In genomic region chr2:43269706-43270105, GRCh38 we compare ENCODE assay signal across 9 cellular contexts. TPM values are rescaled to one million over a fixed set of nuclear protein-coding genes. Genes with fewer than 3 reads are reported as not detected.
DNase-seq lines count a peak whose midpoint lies in the region; FAIRE-seq and TF ChIP-seq lines count a peak whose summit lies in the region.
"Had no signal": no experiment of that assay in that cellular context is flagged by ENCODE, and none has a peak within 500 bp of the region (broad histone marks: within the 10 kb centered on the region; RNA-seq: fewer than 3 reads in every experiment).

No MANE protein-coding gene starts in this region.

- H3K27me3 Mint-ChIP-seq in endodermal cell (ENCODE audit: insufficient read depth) = no peaks in the 10 kb centered on the region

- peak overlapping the region; percentile 45 for H3K18ac ChIP-seq in neuronal stem cell (ENCODE audit: low read length)

- BruUV-seq in endothelial cell of umbilical vein (replicated peaks; lab: Mats Ljungman, UMichigan) = no TSS peak

- no peak for FAIRE-seq in endothelial cell of umbilical vein (lab: Jason Lieb, UNC)
- no peak for FAIRE-seq in HTR-8/SVneo (lab: Jason Lieb, UNC)

- H3K27ac ChIP-seq in endothelial cell of umbilical vein (ENCODE audit: insufficient read depth, low read depth, low read length) (peak overlapping the region; percentile 84), neuronal stem cell (replicated peaks; ENCODE audit: low read length) (no peak overlapping the region), endodermal cell (ENCODE audit: low read depth, low read length) (no peak overlapping the region)

- intact Hi-C loops in endothelial cell of umbilical vein (cut with micrococcal nuclease) = loop anchor here (1.0 to 10.0 kb wide), 5 partner anchors 55 to 215 kb away; no protein-coding TSS in a partner anchor

- DNase-seq in ACHN (peak; percentile 49), Kasumi-1 (lab: John Stamatoyannopoulos, UW) (peak; percentile 6 to 11), endothelial cell of umbilical vein (ENCODE audit: low read depth, low spot score) (no peak), neuronal stem cell (ENCODE audit: low spot score) (no peak), NCI-H345 (lab: John Stamatoyannopoulos, UW) (no peak), endodermal cell (no peak), HTR-8/SVneo (ENCODE audit: insufficient read length, low spot score) (no peak)
- no peak for DNase-seq in activated CD8-positive, alpha-beta memory T cell treated with anti-CD3 and anti-CD28 coated beads for 24 hours
- DNase-seq: DMS53 had no signal

- H3K27ac Mint-ChIP-seq in endodermal cell = no peak overlapping the region

- no peaks in the 10 kb centered on the region for H3K9me1 ChIP-seq in endothelial cell of umbilical vein (replicated peaks; ENCODE audit: control insufficient read depth, extremely low read depth, insufficient read depth, low read length)

- CTCF ChIA-PET in endothelial cell of umbilical vein (lab: Charles Lee) = interaction anchor here (0.8 to 1.7 kb wide), 8 partner anchors 9 to 442 kb away, joined by 4 to 7 read pairs (median 4); no protein-coding TSS in a partner anchor

- no peaks in the 10 kb centered on the region for H3K79me2 ChIP-seq in endothelial cell of umbilical vein (ENCODE audit: control insufficient read depth, insufficient read depth, low read length)

- POLR2A ChIA-PET in endothelial cell of umbilical vein (lab: Charles Lee) = interaction anchor here (1.1 kb wide), 1 partner anchor 157 kb away, joined by 3 read pairs; no protein-coding TSS in a partner anchor

- H3K4me3 ChIP-seq in endothelial cell of umbilical vein (replicated peaks in 1 of 3; ENCODE audit: insufficient read depth in 1 of 3, low read depth in 1 of 3, low read length in 3 of 3) = no peak overlapping the region
- H3K4me3 ChIP-seq in neuronal stem cell (ENCODE audit: low read length in 2 of 2) = no peak overlapping the region
- no peak overlapping the region for H3K4me3 ChIP-seq in endodermal cell (ENCODE audit: low read length)

- TF ChIP-seq CTCF in endothelial cell of umbilical vein (IDR thresholded peaks at IDR 0.05; ENCODE audit: extremely low read depth in 1 of 2, insufficient read depth in 1 of 2, low read depth in 1 of 2, low read length in 2 of 2) (no peak), endodermal cell (conservative IDR thresholded peaks at IDR 0.05) (no peak)

- H4K8ac ChIP-seq in neuronal stem cell (ENCODE audit: low read depth, low read length) = no peak overlapping the region

- H3K4me2 ChIP-seq in endothelial cell of umbilical vein (ENCODE audit: insufficient read depth, low read length) (no peak overlapping the region), neuronal stem cell (ENCODE audit: insufficient read depth, low read length, poor library complexity, severe bottlenecking) (no peak overlapping the region)

- H4K20me1 ChIP-seq in endothelial cell of umbilical vein (replicated peaks; ENCODE audit: control insufficient read depth, extremely low read depth, insufficient read depth, low read length) = no peaks in the 10 kb centered on the region

- peaks cover 24% of the 10 kb centered on the region for H3K4me1 Mint-ChIP-seq in endodermal cell

- H3K36me3 Mint-ChIP-seq in endodermal cell (ENCODE audit: low read depth) = peaks cover 4% of the 10 kb centered on the region

- no peak overlapping the region for H3K14ac ChIP-seq in neuronal stem cell (ENCODE audit: low read length)

- H4K91ac ChIP-seq in neuronal stem cell (ENCODE audit: low read depth, low read length, poor library complexity) = no peak overlapping the region

- H2BK120ac ChIP-seq in neuronal stem cell (ENCODE audit: low read depth, low read length) = no peak overlapping the region

- H3K23ac ChIP-seq in neuronal stem cell (ENCODE audit: low read depth, low read length, poor library complexity) = no peak overlapping the region

- H3K9ac ChIP-seq in endothelial cell of umbilical vein (replicated peaks; ENCODE audit: extremely low read depth, insufficient read depth, low read length) (peak overlapping the region; percentile 37), neuronal stem cell (ENCODE audit: low read depth, low read length, poor library complexity) (no peak overlapping the region), endodermal cell (ENCODE audit: extremely low read depth, low read length, poor library complexity, severe bottlenecking) (no peak overlapping the region)

- no CpG with 5 or more reads among the region's 3 CpGs for WGBS in neuronal stem cell (ENCODE audit: extremely low coverage in 2 of 2, insufficient read length in 2 of 2, insufficient replicate concordance in 1 of 2), 2 donors
- 66 to 90% methylated on average over 2 to 3 of the region's 3 CpGs for WGBS in endodermal cell (ENCODE audit: insufficient coverage in 1 of 2, insufficient read length in 1 of 2), 2 experiments

- H2AK5ac ChIP-seq in neuronal stem cell (ENCODE audit: low read depth, low read length) = no peak overlapping the region

- no peak for TF ChIP-seq POLR2A in endothelial cell of umbilical vein (IDR thresholded peaks at IDR 0.05; ENCODE audit: low read depth, low read length)

- in situ Hi-C loops in ACHN (cut with HindIII; ENCODE audit: low pct_ligation_motif_present, low pct_unique_long_range_greater_than_20kb, low sequenced_read_pairs) = loop anchor here (25.0 kb wide), 1 partner anchor 193 kb away; no protein-coding TSS in a partner anchor

- peaks cover 16% of the 10 kb centered on the region for H3K4me1 ChIP-seq in endothelial cell of umbilical vein (ENCODE audit: control insufficient read depth, extremely low read depth, insufficient read depth, low read length)
- H3K4me1 ChIP-seq in neuronal stem cell (ENCODE audit: control insufficient read depth in 2 of 2, insufficient read depth in 1 of 2, low read depth in 1 of 2, low read length in 2 of 2) = peaks cover 6 to 18% of the 10 kb centered on the region in 2 donors
- peaks cover 7% of the 10 kb centered on the region for H3K4me1 ChIP-seq in endodermal cell (ENCODE audit: control insufficient read depth, insufficient read depth, low read length)

- no peak overlapping the region for H3K4me3 Mint-ChIP-seq in endodermal cell

- dilution Hi-C loops in endothelial cell of umbilical vein (cut with MboI; ENCODE audit: extremely low pct_ligation_motif_present, low sequenced_read_pairs) = no loop called here

- H3K4ac ChIP-seq in neuronal stem cell (ENCODE audit: low read length) = no peak overlapping the region

- no peaks in the 10 kb centered on the region for H3K79me1 ChIP-seq in neuronal stem cell (ENCODE audit: low read depth, low read length)

- no peaks in the 10 kb centered on the region for H3K27me3 ChIP-seq in endothelial cell of umbilical vein (ENCODE audit: control insufficient read depth in 2 of 2, insufficient read depth in 2 of 2, low read length in 2 of 2)
- no peaks in the 10 kb centered on the region for H3K27me3 ChIP-seq in neuronal stem cell (ENCODE audit: control insufficient read depth in 3 of 3, insufficient read depth in 3 of 3, low read depth in 1 of 3, low read length in 3 of 3)
- H3K27me3 ChIP-seq in endodermal cell (ENCODE audit: control insufficient read depth, insufficient read depth, low read length, poor library complexity, severe bottlenecking) = no peaks in the 10 kb centered on the region

- H2AFZ ChIP-seq in endothelial cell of umbilical vein (ENCODE audit: low read depth, low read length) = no peak overlapping the region
- H2AFZ ChIP-seq in neuronal stem cell (ENCODE audit: low read length) = no peak overlapping the region

- H2BK12ac ChIP-seq in neuronal stem cell (ENCODE audit: low read length) = no peak overlapping the region

- no peak overlapping the region for H2BK15ac ChIP-seq in neuronal stem cell (ENCODE audit: low read length)

- H3K9me3 Mint-ChIP-seq in endodermal cell = no peaks in the 10 kb centered on the region

- H2BK5ac ChIP-seq in neuronal stem cell (ENCODE audit: low read length) = no peak overlapping the region

- H3K9me3 ChIP-seq in endothelial cell of umbilical vein (replicated peaks; ENCODE audit: control insufficient read depth, insufficient read depth, low read length) = no peaks in the 10 kb centered on the region
- no peaks in the 10 kb centered on the region for H3K9me3 ChIP-seq in neuronal stem cell (replicated peaks in 1 of 2; ENCODE audit: control insufficient read depth in 2 of 2, insufficient read depth in 1 of 2, low read depth in 1 of 2, low read length in 2 of 2)
- no peaks in the 10 kb centered on the region for H3K9me3 ChIP-seq in endodermal cell (ENCODE audit: control insufficient read depth, low read length)

- H3K36me3 ChIP-seq in endothelial cell of umbilical vein (ENCODE audit: control insufficient read depth in 2 of 2, extremely low read depth in 1 of 2, insufficient read depth in 2 of 2, low read length in 2 of 2) (no peaks in the 10 kb centered on the region), neuronal stem cell (replicated peaks in 1 of 2; ENCODE audit: control insufficient read depth in 2 of 2, insufficient read depth in 2 of 2, low read length in 2 of 2) (no peaks in the 10 kb centered on the region), endodermal cell (ENCODE audit: control insufficient read depth, insufficient read depth, low read length) (no peaks in the 10 kb centered on the region)

TF ChIP-seq in endothelial cell of umbilical vein, 7 proteins besides CTCF, POLR2A, EP300 and RAD21 (continues in another document):
- TF ChIP-seq POLR2AphosphoS5 (IDR thresholded peaks at IDR 0.05; ENCODE audit: insufficient read depth, low read depth, low read length) (no peak), EZH2 (IDR thresholded peaks at IDR 0.05; ENCODE audit: borderline replicate concordance, low read depth, low read length, severe bottlenecking) (no peak), MYC (IDR thresholded peaks at IDR 0.05; ENCODE audit: low read depth, low read length) (no peak), JUN (IDR thresholded peaks at IDR 0.05; ENCODE audit: borderline replicate concordance, insufficient read depth, insufficient read length, low read depth) (no peak), GATA2 (IDR thresholded peaks at IDR 0.05; ENCODE audit: insufficient read depth, insufficient read length, low read depth, low read length) (no peak)

RNA-seq across cellular contexts. Expression of gene ZFP36L2, which starts 43.3 kb away (rescaled TPM):
- total RNA-seq in endothelial cell of umbilical vein (73.4 and 75.9 TPM in 2 replicates), endodermal cell (100 to 1,000 TPM in 1 of 2 donors, 10 to 100 TPM in 1; 77.1 to 114 TPM)
- 13.2 and 14.5 TPM in 2 replicates for polyA plus RNA-seq in endothelial cell of umbilical vein
- 10.2 and 12.1 TPM in 2 replicates for polyA plus RNA-seq in endothelial cell of umbilical vein (2011; cell fraction: cytosol; rRNA removed)
- 15.6 and 20.8 TPM in 2 replicates for polyA plus RNA-seq in endothelial cell of umbilical vein (2011; cell fraction: nucleus; rRNA removed)
- polyA plus RNA-seq in endothelial cell of umbilical vein (2012) = 28.9 and 35.9 TPM in 2 replicates
- 6.9 and 10.8 TPM in 2 replicates for polyA minus RNA-seq in endothelial cell of umbilical vein
- 20.3 TPM for polyA minus RNA-seq in endothelial cell of umbilical vein (2011; cell fraction: cytosol; rRNA and poly(A)+ RNA removed)
- 11.7 and 17.1 TPM in 2 replicates for polyA minus RNA-seq in endothelial cell of umbilical vein (2011; cell fraction: nucleus; rRNA and poly(A)+ RNA removed)
- 39.5 TPM for polyA plus RNA-seq in neuronal stem cell (2013, experiment 1 of 2)
- 40.0 TPM for polyA plus RNA-seq in neuronal stem cell (2013, experiment 2 of 2)
- 59.2 TPM for polyA plus RNA-seq in endodermal cell (2013, experiment 1 of 2)
- polyA plus RNA-seq in endodermal cell (2013, experiment 2 of 2) = 48.7 TPM

Comparison
In these comparisons a context has a peak if more than half of its experiments do, and no peak if none do; other contexts are left out.
1. DNase-seq: peak in ACHN (single experiment) and Kasumi-1 (2 of 2); none in endothelial cell of umbilical vein (single experiment), neuronal stem cell (single experiment), NCI-H345 (single experiment), endodermal cell (single experiment), activated CD8-positive, alpha-beta memory T cell treated with anti-CD3 and anti-CD28 coated beads for 24 hours (single experiment) and HTR-8/SVneo (single experiment).